In the genomic region with DNA sequence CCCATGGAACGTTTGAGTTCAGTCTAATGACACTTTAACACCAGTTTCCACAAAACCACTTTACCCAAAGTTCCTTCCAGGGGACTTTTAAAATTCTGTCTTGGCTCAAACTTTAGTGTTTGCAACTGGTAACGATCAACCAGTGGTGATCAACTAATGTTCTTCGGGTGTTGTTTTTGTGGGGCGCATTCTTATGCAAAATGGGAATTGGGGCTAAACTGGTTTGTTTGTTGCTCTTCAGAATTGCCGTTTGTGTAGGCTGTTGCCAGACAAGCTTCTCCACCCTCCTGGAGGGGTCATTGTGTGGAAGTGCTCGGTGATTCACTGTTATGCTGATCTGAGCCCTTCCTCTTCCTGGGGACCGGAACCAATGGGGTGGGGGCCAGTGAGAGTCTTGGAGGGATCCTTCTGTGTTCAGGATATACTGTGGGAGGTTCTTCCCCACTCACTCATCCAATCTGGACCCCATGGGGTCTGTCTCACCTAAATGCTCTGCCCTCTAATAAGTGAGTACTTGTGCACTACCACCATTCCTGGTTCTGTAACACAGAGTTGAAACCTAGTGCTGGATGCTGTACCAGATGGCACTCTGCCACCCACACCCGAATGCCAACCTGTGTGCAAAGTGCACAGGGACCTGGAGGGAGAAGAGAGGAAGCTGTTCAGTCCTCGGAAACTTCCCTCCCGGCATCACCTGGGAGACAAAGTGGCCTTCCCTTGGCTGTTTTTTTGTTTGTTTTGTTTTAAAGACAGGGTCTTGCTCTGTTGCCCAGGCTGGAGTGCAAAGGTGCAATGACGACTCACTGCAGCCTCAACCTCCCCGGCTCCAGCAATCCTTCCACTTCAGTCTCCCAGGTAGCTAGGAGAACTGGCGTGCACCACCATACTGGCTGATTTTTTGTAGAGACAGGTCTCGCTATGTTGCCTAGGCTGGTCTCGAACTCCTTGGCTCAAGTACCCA, we compare ENCODE assay signal across 1 cellular context.
TF ChIP-seq lines count a peak whose summit lies in the region.

No MANE protein-coding gene starts in this region.

TF ChIP-seq in WTC11, 78 proteins besides CTCF, POLR2A, EP300 and RAD21 (continued from another document):
- TF ChIP-seq, protein P1, sequence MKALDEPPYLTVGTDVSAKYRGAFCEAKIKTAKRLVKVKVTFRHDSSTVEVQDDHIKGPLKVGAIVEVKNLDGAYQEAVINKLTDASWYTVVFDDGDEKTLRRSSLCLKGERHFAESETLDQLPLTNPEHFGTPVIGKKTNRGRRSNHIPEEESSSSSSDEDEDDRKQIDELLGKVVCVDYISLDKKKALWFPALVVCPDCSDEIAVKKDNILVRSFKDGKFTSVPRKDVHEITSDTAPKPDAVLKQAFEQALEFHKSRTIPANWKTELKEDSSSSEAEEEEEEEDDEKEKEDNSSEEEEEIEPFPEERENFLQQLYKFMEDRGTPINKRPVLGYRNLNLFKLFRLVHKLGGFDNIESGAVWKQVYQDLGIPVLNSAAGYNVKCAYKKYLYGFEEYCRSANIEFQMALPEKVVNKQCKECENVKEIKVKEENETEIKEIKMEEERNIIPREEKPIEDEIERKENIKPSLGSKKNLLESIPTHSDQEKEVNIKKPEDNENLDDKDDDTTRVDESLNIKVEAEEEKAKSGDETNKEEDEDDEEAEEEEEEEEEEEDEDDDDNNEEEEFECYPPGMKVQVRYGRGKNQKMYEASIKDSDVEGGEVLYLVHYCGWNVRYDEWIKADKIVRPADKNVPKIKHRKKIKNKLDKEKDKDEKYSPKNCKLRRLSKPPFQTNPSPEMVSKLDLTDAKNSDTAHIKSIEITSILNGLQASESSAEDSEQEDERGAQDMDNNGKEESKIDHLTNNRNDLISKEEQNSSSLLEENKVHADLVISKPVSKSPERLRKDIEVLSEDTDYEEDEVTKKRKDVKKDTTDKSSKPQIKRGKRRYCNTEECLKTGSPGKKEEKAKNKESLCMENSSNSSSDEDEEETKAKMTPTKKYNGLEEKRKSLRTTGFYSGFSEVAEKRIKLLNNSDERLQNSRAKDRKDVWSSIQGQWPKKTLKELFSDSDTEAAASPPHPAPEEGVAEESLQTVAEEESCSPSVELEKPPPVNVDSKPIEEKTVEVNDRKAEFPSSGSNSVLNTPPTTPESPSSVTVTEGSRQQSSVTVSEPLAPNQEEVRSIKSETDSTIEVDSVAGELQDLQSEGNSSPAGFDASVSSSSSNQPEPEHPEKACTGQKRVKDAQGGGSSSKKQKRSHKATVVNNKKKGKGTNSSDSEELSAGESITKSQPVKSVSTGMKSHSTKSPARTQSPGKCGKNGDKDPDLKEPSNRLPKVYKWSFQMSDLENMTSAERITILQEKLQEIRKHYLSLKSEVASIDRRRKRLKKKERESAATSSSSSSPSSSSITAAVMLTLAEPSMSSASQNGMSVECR (CRISPR knock-in tag; IDR thresholded peaks at IDR 0.05; ENCODE audit: borderline replicate concordance), result 0 out of 2 replicates have a peak, but pooled peaks have one; percentile 12
- peak; percentile 92 for TF ChIP-seq FOXK1 (CRISPR knock-in tag; IDR thresholded peaks at IDR 0.05)
- TF ChIP-seq TP53 (CRISPR knock-in tag; IDR thresholded peaks at IDR 0.05), result peak; percentile 24; the same call in 1 of the 2 replicates
- TF ChIP-seq ZNF121 (CRISPR knock-in tag; IDR thresholded peaks at IDR 0.05), result peak; percentile 99
- TF ChIP-seq, protein P2, sequence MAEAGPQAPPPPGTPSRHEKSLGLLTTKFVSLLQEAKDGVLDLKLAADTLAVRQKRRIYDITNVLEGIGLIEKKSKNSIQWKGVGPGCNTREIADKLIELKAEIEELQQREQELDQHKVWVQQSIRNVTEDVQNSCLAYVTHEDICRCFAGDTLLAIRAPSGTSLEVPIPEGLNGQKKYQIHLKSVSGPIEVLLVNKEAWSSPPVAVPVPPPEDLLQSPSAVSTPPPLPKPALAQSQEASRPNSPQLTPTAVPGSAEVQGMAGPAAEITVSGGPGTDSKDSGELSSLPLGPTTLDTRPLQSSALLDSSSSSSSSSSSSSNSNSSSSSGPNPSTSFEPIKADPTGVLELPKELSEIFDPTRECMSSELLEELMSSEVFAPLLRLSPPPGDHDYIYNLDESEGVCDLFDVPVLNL (CRISPR knock-in tag; IDR thresholded peaks at IDR 0.05; ENCODE audit: borderline replicate concordance, low read depth), result no peak
- TF ChIP-seq JUN (CRISPR knock-in tag; IDR thresholded peaks at IDR 0.05), result no peak
- 0 out of 2 replicates have a peak, but pooled peaks have one; percentile 21 for TF ChIP-seq SMAD3 (CRISPR knock-in tag; IDR thresholded peaks at IDR 0.05; ENCODE audit: borderline replicate concordance)
